25 cellular contexts compared by ENCODE assay signal in the genomic region with DNA sequence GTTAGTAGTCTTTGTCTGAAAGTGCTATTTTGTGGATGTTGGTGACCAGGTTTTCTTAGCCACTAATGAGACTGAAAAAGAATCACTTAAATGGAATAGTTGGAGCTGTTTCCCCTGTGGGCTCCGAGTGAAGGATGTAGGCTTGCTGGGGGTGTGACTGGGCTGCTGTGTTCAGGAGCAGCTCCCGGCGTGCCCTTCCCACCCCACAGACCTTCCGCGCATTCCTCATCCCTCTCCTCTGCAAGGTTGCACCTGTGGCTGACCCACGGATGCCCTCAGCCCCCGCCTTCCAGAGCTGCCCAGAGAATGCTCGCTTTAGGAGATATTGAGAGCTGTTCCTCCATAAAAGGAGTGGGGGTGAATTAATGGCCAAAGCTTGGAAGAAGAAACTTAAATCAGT.
"Had no signal": no experiment of that assay in that cellular context is flagged by ENCODE, and none has a peak within 500 bp of the region (broad histone marks: within the 10 kb centered on the region; RNA-seq: fewer than 3 reads in every experiment).

No MANE protein-coding gene starts in this region.

- H2AFZ ChIP-seq: hepatocyte, neural progenitor cell had no signal

- ATAC-seq: activated CD4-positive, alpha-beta T cell treated with anti-CD3 and anti-CD28 coated beads for 36 hours; gastroesophageal sphincter; left colon; naive thymus-derived CD8-positive, alpha-beta T cell; sciatic nerve; stimulated activated naive B cell treated with anti-CD40 and anti-IgM and Interleukin-4, amounts not matched to agents 10 μg/mL and 1 μg/mL and 100 μg/mL, for 72 hours had no signal

- DNase-seq: activated B cell treated with CpG ODN at 0.5 μM for 24 hours; activated CD4-positive, alpha-beta T cell treated with anti-CD3 and anti-CD28 coated beads for 36 hours; activated T-cell treated with anti-CD3 and anti-CD28 coated beads, Interleukin-2, amount 50 U/mL, for 1 hour; anterior cingulate cortex; cerebellar nuclear complex; colonic mucosa; dorsolateral prefrontal cortex; effector memory CD4-positive, alpha-beta T cell; left colon; lower lobe of right lung; mesenchymal stem cell; naive thymus-derived CD8-positive, alpha-beta T cell; small intestine; stimulated activated CD4-positive, alpha-beta T cell treated with anti-CD3 and anti-CD28 coated beads, Interleukin-2, amount 100 ng/mL, for 24 hours; stimulated activated naive B cell treated with anti-CD40 and anti-IgM and Interleukin-4, amounts not matched to agents 10 μg/mL and 1 μg/mL and 100 μg/mL, for 72 hours; stomach; T-helper 1 cell; tibial artery had no signal

- H3K27me3 ChIP-seq: colonic mucosa, dorsolateral prefrontal cortex, gastroesophageal sphincter, hepatocyte, neural progenitor cell, stomach, tibial artery had no signal

- H3K4me1 Mint-ChIP-seq: activated B cell treated with CpG ODN at 0.5 μM for 24 hours; stimulated activated naive B cell treated with anti-CD40 and anti-IgM and Interleukin-4, amounts not matched to agents 10 μg/mL and 1 μg/mL and 100 μg/mL, for 72 hours had no signal

- H3K4me2 ChIP-seq: hepatocyte, neural progenitor cell had no signal

- H3K27me3 Mint-ChIP-seq: activated CD4-positive, alpha-beta T cell treated with anti-CD3 and anti-CD28 coated beads for 36 hours; activated naive CD4-positive, alpha-beta T cell treated with anti-CD3 and anti-CD28 coated beads, Interleukin-2, amount 50 U/mL, for 24 hours; naive thymus-derived CD8-positive, alpha-beta T cell; stimulated activated naive B cell treated with anti-CD40 and anti-IgM and Interleukin-4, amounts not matched to agents 10 μg/mL and 1 μg/mL and 100 μg/mL, for 72 hours had no signal

- H3K79me2 ChIP-seq: hepatocyte had no signal

- H3K9me3 ChIP-seq: colonic mucosa, gastroesophageal sphincter, lower lobe of right lung, stomach, tibial artery had no signal

- H3K4me3 ChIP-seq: colonic mucosa, dorsolateral prefrontal cortex, gastroesophageal sphincter, hepatocyte, lower lobe of right lung, neural progenitor cell, stomach, tibial artery had no signal

- H3K36me3 Mint-ChIP-seq: neural progenitor cell; stimulated activated naive B cell treated with anti-CD40 and anti-IgM and Interleukin-4, amounts not matched to agents 10 μg/mL and 1 μg/mL and 100 μg/mL, for 72 hours had no signal

- H3K27ac ChIP-seq: colonic mucosa, dorsolateral prefrontal cortex, gastroesophageal sphincter, hepatocyte, lower lobe of right lung, neural progenitor cell, stomach, tibial artery had no signal

- H3K36me3 ChIP-seq: colonic mucosa, lower lobe of right lung, neural progenitor cell had no signal

- H3K9ac ChIP-seq: neural progenitor cell had no signal

- H3K27ac Mint-ChIP-seq: activated B cell treated with CpG ODN at 0.5 μM for 24 hours; activated CD4-positive, alpha-beta T cell treated with anti-CD3 and anti-CD28 coated beads for 36 hours; neural progenitor cell; progenitor cell of endocrine pancreas; stimulated activated naive B cell treated with anti-CD40 and anti-IgM and Interleukin-4, amounts not matched to agents 10 μg/mL and 1 μg/mL and 100 μg/mL, for 72 hours; T-helper 2 cell treated with Interferon-gamma antibody and Interleukin-4, amounts not matched to agents 5 μg/mL and 100 μg/mL, for 36 hours had no signal

- H3K9me3 Mint-ChIP-seq: activated B cell treated with CpG ODN at 0.5 μM for 24 hours; activated naive CD4-positive, alpha-beta T cell treated with anti-CD3 and anti-CD28 coated beads, Interleukin-2, amount 50 U/mL, for 24 hours; naive thymus-derived CD8-positive, alpha-beta T cell; neural progenitor cell; stimulated activated naive B cell treated with anti-CD40 and anti-IgM and Interleukin-4, amounts not matched to agents 10 μg/mL and 1 μg/mL and 100 μg/mL, for 72 hours; T-helper 2 cell treated with Interferon-gamma antibody and Interleukin-4, amounts not matched to agents 5 μg/mL and 100 μg/mL, for 36 hours had no signal

- H3K4me1 ChIP-seq: colonic mucosa, lower lobe of right lung, neural progenitor cell had no signal

- H3K4me3 Mint-ChIP-seq: activated B cell treated with CpG ODN at 0.5 μM for 24 hours; activated CD4-positive, alpha-beta T cell treated with anti-CD3 and anti-CD28 coated beads for 36 hours; activated naive CD4-positive, alpha-beta T cell treated with anti-CD3 and anti-CD28 coated beads, Interleukin-2, amount 50 U/mL, for 24 hours; naive thymus-derived CD8-positive, alpha-beta T cell; neural progenitor cell; stimulated activated naive B cell treated with anti-CD40 and anti-IgM and Interleukin-4, amounts not matched to agents 10 μg/mL and 1 μg/mL and 100 μg/mL, for 72 hours; T-helper 2 cell treated with Interferon-gamma antibody and Interleukin-4, amounts not matched to agents 5 μg/mL and 100 μg/mL, for 36 hours had no signal
